Comparison of ENCODE assay signal across 11 cellular contexts in the genomic region with DNA sequence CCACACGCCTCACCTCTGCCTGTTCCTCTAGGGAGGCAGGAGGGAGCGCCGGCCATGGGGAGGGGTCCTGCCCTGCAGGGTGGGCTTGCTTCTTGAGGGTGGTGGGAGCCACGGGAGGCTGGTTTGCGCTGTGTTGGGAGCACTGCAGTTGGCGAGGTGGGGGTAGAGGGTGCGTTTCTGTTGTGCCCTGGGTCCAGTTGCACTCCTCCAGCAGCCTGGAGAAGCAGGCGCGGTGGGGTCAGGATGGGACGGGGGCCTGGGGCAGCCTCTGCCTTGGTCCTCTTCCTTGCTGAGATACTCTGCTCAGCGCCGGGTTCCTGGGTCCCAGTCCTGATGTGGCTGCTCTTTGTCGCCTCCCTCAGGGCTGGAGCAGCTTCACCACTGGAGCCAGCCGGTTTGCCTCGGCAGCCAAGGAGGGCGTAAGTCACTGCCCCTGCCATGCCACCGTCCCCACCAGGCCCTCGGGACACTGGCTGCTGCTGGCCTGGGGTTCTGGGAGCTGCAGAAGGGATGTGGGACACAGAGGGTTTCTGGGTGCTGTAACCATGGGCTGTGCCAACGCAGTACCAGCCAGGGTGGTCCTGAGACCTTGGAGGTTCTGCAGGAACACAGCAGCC. TPM values are rescaled to one million over a fixed set of nuclear protein-coding genes. Genes with fewer than 3 reads are reported as not detected.
DNase-seq lines count a peak whose midpoint lies in the region; ATAC-seq and TF ChIP-seq lines count a peak whose summit lies in the region.
"Had no signal": no experiment of that assay in that cellular context is flagged by ENCODE, and none has a peak within 500 bp of the region (broad histone marks: within the 10 kb centered on the region; RNA-seq: fewer than 3 reads in every experiment).

No MANE protein-coding gene starts in this region.

- H3K27me3 ChIP-seq in RWPE2 (ENCODE audit: insufficient read depth, poor library complexity, severe bottlenecking), result no peaks in the 10 kb centered on the region
- H3K27me3 ChIP-seq in hepatocyte, result no peaks in the 10 kb centered on the region

- H4K20me1 ChIP-seq in hepatocyte (ENCODE audit: insufficient read depth, poor library complexity, severe bottlenecking), result peaks cover 14% of the 10 kb centered on the region

- 83% methylated on average over 16 of the region's 19 CpGs for WGBS in hepatocyte (ENCODE audit: low lambda C conversion rate, missing lambda C conversion rate)

- ATAC-seq in RWPE2 (ENCODE audit: low read depth) (no peak), HG03095 (IDR thresholded peaks at IDR 0.05; ENCODE audit: unreplicated experiment) (no peak), HG02981 (IDR thresholded peaks at IDR 0.05; ENCODE audit: unreplicated experiment) (no peak)

- H3K4me3 ChIP-seq in RWPE2 (ENCODE audit: severe bottlenecking), result no peak overlapping the region
- no peak overlapping the region for H3K4me3 ChIP-seq in hepatocyte

- in situ Hi-C loops in GM13977 (cut with MboI; ENCODE audit: low pct_unique_long_range_greater_than_20kb, low sequenced_read_pairs, unreplicated experiment), result no loop called here

- H3K79me2 ChIP-seq in hepatocyte, result peaks cover 11% of the 10 kb centered on the region

- no peaks in the 10 kb centered on the region for H3K9me2 ChIP-seq in hepatocyte (replicated peaks; ENCODE audit: insufficient read depth)

- H3K9me3 ChIP-seq in RWPE2 (ENCODE audit: severe bottlenecking) (no peaks in the 10 kb centered on the region), hepatocyte (ENCODE audit: low read depth) (no peaks in the 10 kb centered on the region)

- no peak overlapping the region for H2AFZ ChIP-seq in hepatocyte

- H3K27ac ChIP-seq in RWPE2 (ENCODE audit: poor library complexity, severe bottlenecking) (no peak overlapping the region), hepatocyte (no peak overlapping the region)

- TF ChIP-seq CTCF in AG09319 (IDR thresholded peaks at IDR 0.05; ENCODE audit: low read depth, low read length) (peak; percentile 19), GM13977 (IDR thresholded peaks at IDR 0.05; ENCODE audit: extremely low read depth, insufficient read depth, missing control alignments) (peak; percentile 38), RWPE2 (IDR thresholded peaks at IDR 0.05; ENCODE audit: poor library complexity, severe bottlenecking) (peak; percentile 48), hepatocyte (IDR thresholded peaks at IDR 0.05; ENCODE audit: poor library complexity) (peak; percentile 23)

- no peak overlapping the region for H3K4me2 ChIP-seq in hepatocyte

- H3K36me3 ChIP-seq in RWPE2 (ENCODE audit: low read depth) (peaks cover 88% of the 10 kb centered on the region), hepatocyte (replicated peaks; ENCODE audit: insufficient read depth, low read depth) (no peaks in the 10 kb centered on the region)

- no peaks in the 10 kb centered on the region for H3K4me1 ChIP-seq in RWPE2 (ENCODE audit: insufficient read depth, poor library complexity, severe bottlenecking)
- H3K4me1 ChIP-seq in hepatocyte (ENCODE audit: insufficient read depth), result no peaks in the 10 kb centered on the region

- DNase-seq in AG09319 (ENCODE audit: extremely low read depth, low read depth) (no peak), GM13977 (ENCODE audit: low spot score) (no peak), RWPE2 (ENCODE audit: low spot score) (peak; percentile 87), hepatocyte (ENCODE audit: low spot score) (no peak), NCI-H1694 (lab: John Stamatoyannopoulos, UW) (no peak), NCI-H2171 (lab: John Stamatoyannopoulos, UW) (no peak)
- DNase-seq: NCI-H1105, RPMI8226 had no signal

RNA-seq across cellular contexts. Expression of a gene that starts 8.4 kb away (rescaled TPM):
- total RNA-seq in hepatocyte, result 54.9 and 78.2 TPM in 2 replicates
- polyA plus RNA-seq in hepatocyte, result 99.0 and 134 TPM in 2 replicates

RNA-seq across cellular contexts. Expression of a gene that starts 11.9 kb away (rescaled TPM):
- total RNA-seq in hepatocyte, result not detected in 2 replicates
- polyA plus RNA-seq in hepatocyte, result not detected in 2 replicates
- total RNA-seq: G401 had no signal

RNA-seq across cellular contexts. Expression of a gene that starts 26.8 kb away (rescaled TPM):
- 13.5 and 23.0 TPM in 2 replicates for total RNA-seq in hepatocyte
- polyA plus RNA-seq in hepatocyte, result 21.0 and 22.9 TPM in 2 replicates

RNA-seq across cellular contexts. Expression of a gene that starts 45.3 kb away (rescaled TPM):
- 0.43 TPM in 1 of 2 replicates, not detected in the other for total RNA-seq in hepatocyte
- polyA plus RNA-seq in hepatocyte, result 2.0 and 2.1 TPM in 2 replicates
